Comparison of ENCODE assay signal across 1 cellular context in genomic region chr15:43105778-43106485, GRCh38.
A peak's percentile ranks its signal among the peaks of the same experiment; 100 is the strongest.
TF ChIP-seq lines count a peak whose summit lies in the region.

TSS of gene UBR1 (minus strand) at chr15:43106038. CDS start at chr15:43106022, 16 bp downstream.

TF ChIP-seq in HepG2, 621 proteins besides CTCF, POLR2A, EP300 and RAD21 (continued from another document and continues in another):
- TF ChIP-seq USF2 (IDR thresholded peaks at IDR 0.05; ENCODE audit: low read depth, low read length) (no peak), USF2 (CRISPR knock-in tag; IDR thresholded peaks at IDR 0.05; ENCODE audit: borderline replicate concordance) (no peak), FOXK2 (IDR thresholded peaks at IDR 0.05) (no peak), IRF9 (CRISPR knock-in tag; IDR thresholded peaks at IDR 0.05; ENCODE audit: borderline replicate concordance) (peak; percentile 33; the same call in 1 of the 2 replicates), SP140L (CRISPR knock-in tag; IDR thresholded peaks at IDR 0.05; ENCODE audit: borderline replicate concordance) (no peak), SETDB1 (CRISPR knock-in tag; IDR thresholded peaks at IDR 0.05; ENCODE audit: borderline replicate concordance) (no peak), REXO4 (CRISPR knock-in tag; IDR thresholded peaks at IDR 0.05; ENCODE audit: borderline replicate concordance) (no peak), ZMYM3 (CRISPR knock-in tag; IDR thresholded peaks at IDR 0.05) (peak; percentile 42; the same call in 1 of the 2 replicates), SP5 (CRISPR knock-in tag; IDR thresholded peaks at IDR 0.05; ENCODE audit: borderline replicate concordance, low read depth) (no peak), DNMT3B (CRISPR knock-in tag; conservative IDR thresholded peaks at IDR 0.05) (no peak), MED8 (CRISPR knock-in tag; IDR thresholded peaks at IDR 0.05; ENCODE audit: insufficient replicate concordance) (no peak), ARNTL (CRISPR knock-in tag; IDR thresholded peaks at IDR 0.05) (no peak), ARID2 (CRISPR knock-in tag; IDR thresholded peaks at IDR 0.05; ENCODE audit: borderline replicate concordance) (no peak), KLF11 (CRISPR knock-in tag; IDR thresholded peaks at IDR 0.05) (no peak), SMC3 (IDR thresholded peaks at IDR 0.05; ENCODE audit: low read length) (no peak), NFE2L1 (CRISPR knock-in tag; IDR thresholded peaks at IDR 0.05; ENCODE audit: borderline replicate concordance) (no peak), ZNF354B (CRISPR knock-in tag; IDR thresholded peaks at IDR 0.05) (no peak), CREM (IDR thresholded peaks at IDR 0.05) (peak; percentile 86), CREM (CRISPR knock-in tag; IDR thresholded peaks at IDR 0.05) (no peak), ZSCAN12 (CRISPR knock-in tag; IDR thresholded peaks at IDR 0.05) (no peak), ZNF609 (CRISPR knock-in tag; IDR thresholded peaks at IDR 0.05; ENCODE audit: borderline replicate concordance) (no peak), IKZF1 (IDR thresholded peaks at IDR 0.05) (no peak), IRF1 (CRISPR knock-in tag; IDR thresholded peaks at IDR 0.05; ENCODE audit: low read depth) (no peak), SMAD1 (CRISPR knock-in tag; IDR thresholded peaks at IDR 0.05; ENCODE audit: borderline replicate concordance, low read depth) (no peak), ZNF883 (CRISPR knock-in tag; IDR thresholded peaks at IDR 0.05; ENCODE audit: not compliant biosample characterization) (no peak), ZNF816 (CRISPR knock-in tag; IDR thresholded peaks at IDR 0.05; ENCODE audit: borderline replicate concordance) (peak; percentile 77), PRDM10 (CRISPR knock-in tag; IDR thresholded peaks at IDR 0.05; ENCODE audit: low read depth) (0 out of 2 replicates have a peak, but pooled peaks have one; percentile 22), ZBED4 (CRISPR knock-in tag; IDR thresholded peaks at IDR 0.05; ENCODE audit: borderline replicate concordance) (no peak), TEAD2 (CRISPR knock-in tag; IDR thresholded peaks at IDR 0.05) (no peak), SNAI1 (CRISPR knock-in tag; IDR thresholded peaks at IDR 0.05; ENCODE audit: borderline replicate concordance) (no peak), NCOR1 (IDR thresholded peaks at IDR 0.05; ENCODE audit: borderline replicate concordance, low read length) (no peak), NFATC3 (CRISPR knock-in tag; IDR thresholded peaks at IDR 0.05) (no peak), ZSCAN5A (CRISPR knock-in tag; IDR thresholded peaks at IDR 0.05; ENCODE audit: borderline replicate concordance) (peak; percentile 66; the same call in 1 of the 2 replicates), EEA1 (CRISPR knock-in tag; IDR thresholded peaks at IDR 0.05; ENCODE audit: borderline replicate concordance) (no peak), ZNF557 (CRISPR knock-in tag; IDR thresholded peaks at IDR 0.05) (no peak), ZNF660 (CRISPR knock-in tag; IDR thresholded peaks at IDR 0.05; ENCODE audit: borderline replicate concordance, low read depth) (no peak), SMAD3 (CRISPR knock-in tag; IDR thresholded peaks at IDR 0.05) (peak; percentile 44; the same call in 1 of the 2 replicates), GATA4 (IDR thresholded peaks at IDR 0.05; ENCODE audit: borderline replicate concordance, low read depth) (peak; percentile 55; the same call in 1 of the 2 replicates), ARNT (IDR thresholded peaks at IDR 0.05) (no peak), ZBTB26 (CRISPR knock-in tag; IDR thresholded peaks at IDR 0.05; ENCODE audit: borderline replicate concordance) (no peak), FOSL2 (CRISPR knock-in tag; IDR thresholded peaks at IDR 0.05) (peak; percentile 18; the same call in 1 of the 2 replicates)
